ENCODE assay signal across 16 cellular contexts in genomic region chr6:56062856-56063255, GRCh38.
DNase-seq lines count a peak whose midpoint lies in the region; ATAC-seq and TF ChIP-seq lines count a peak whose summit lies in the region.
"Had no signal": no experiment of that assay in that cellular context is flagged by ENCODE, and none has a peak within 500 bp of the region (broad histone marks: within the 10 kb centered on the region; RNA-seq: fewer than 3 reads in every experiment).

No MANE protein-coding gene starts in this region.

- no peaks in the 10 kb centered on the region for H3K9me3 Mint-ChIP-seq in chondrocyte (ENCODE audit: low read depth)
- peaks cover 2% of the 10 kb centered on the region for H3K9me3 Mint-ChIP-seq in activated CD4-positive, alpha-beta memory T cell treated with anti-CD3 and anti-CD28 coated beads, Interleukin-2, amount 10 ng/mL, durations not matched to agents 7 days and 5 days
- peaks cover 0 to 10% (median 3%) of the 10 kb centered on the region in 9 donors for H3K9me3 Mint-ChIP-seq in naive thymus-derived CD8-positive, alpha-beta T cell

- H3K4me3 ChIP-seq in AG10803 (ENCODE audit: low read length), result no peak overlapping the region
- H3K4me3 ChIP-seq: BLaER1 treated with 17β-estradiol and CSF1 and Interleukin-3, amounts not matched to agents 10 nM and 100 nM; GM23248 had no signal

- peaks cover 32% of the 10 kb centered on the region for H3K4me1 Mint-ChIP-seq in chondrocyte (ENCODE audit: low read depth)
- H3K4me1 Mint-ChIP-seq in activated CD4-positive, alpha-beta memory T cell treated with anti-CD3 and anti-CD28 coated beads, Interleukin-2, amount 10 ng/mL, durations not matched to agents 7 days and 5 days, result no peaks in the 10 kb centered on the region
- no peaks in the 10 kb centered on the region for H3K4me1 Mint-ChIP-seq in naive thymus-derived CD8-positive, alpha-beta T cell
- H3K4me1 Mint-ChIP-seq: CD8-positive, alpha-beta memory T cell had no signal

- no peak overlapping the region for H3K4me3 Mint-ChIP-seq in chondrocyte (ENCODE audit: unreplicated experiment)
- H3K4me3 Mint-ChIP-seq in activated CD4-positive, alpha-beta memory T cell treated with anti-CD3 and anti-CD28 coated beads, Interleukin-2, amount 10 ng/mL, durations not matched to agents 7 days and 5 days, result no peak overlapping the region
- no peak overlapping the region for H3K4me3 Mint-ChIP-seq in naive thymus-derived CD8-positive, alpha-beta T cell
- H3K4me3 Mint-ChIP-seq: CD8-positive, alpha-beta memory T cell had no signal

- ATAC-seq in naive thymus-derived CD8-positive, alpha-beta T cell, result no peak
- ATAC-seq: HCT116, Panc1 had no signal

- TF ChIP-seq CTCF in AG10803 (conservative IDR thresholded peaks at IDR 0.05; ENCODE audit: low read length) (no peak; the same call in 1 of the 2 replicates), chondrocyte (IDR thresholded peaks at IDR 0.05) (no peak)

- CTCF ChIA-PET in activated CD4-positive, alpha-beta memory T cell treated with anti-CD3 and anti-CD28 coated beads, Interleukin-2, amount 10 ng/mL, durations not matched to agents 7 days and 5 days (lab: Charles Lee), result no interaction called here

- POLR2A ChIA-PET in activated CD4-positive, alpha-beta memory T cell treated with anti-CD3 and anti-CD28 coated beads, Interleukin-2, amount 10 ng/mL, durations not matched to agents 7 days and 5 days (lab: Charles Lee), result no interaction called here
- POLR2A ChIA-PET in naive thymus-derived CD8-positive, alpha-beta T cell (lab: Charles Lee), result no interaction called here

- H3K27me3 Mint-ChIP-seq in chondrocyte (ENCODE audit: low read depth), result no peaks in the 10 kb centered on the region
- no peaks in the 10 kb centered on the region for H3K27me3 Mint-ChIP-seq in activated CD4-positive, alpha-beta memory T cell treated with anti-CD3 and anti-CD28 coated beads, Interleukin-2, amount 10 ng/mL, durations not matched to agents 7 days and 5 days
- no peaks in the 10 kb centered on the region for H3K27me3 Mint-ChIP-seq in naive thymus-derived CD8-positive, alpha-beta T cell
- H3K27me3 Mint-ChIP-seq: CD8-positive, alpha-beta memory T cell had no signal

- H3K27ac Mint-ChIP-seq in chondrocyte (ENCODE audit: unreplicated experiment), result peak overlapping the region; percentile 50
- H3K27ac Mint-ChIP-seq in activated CD4-positive, alpha-beta memory T cell treated with anti-CD3 and anti-CD28 coated beads, Interleukin-2, amount 10 ng/mL, durations not matched to agents 7 days and 5 days, result no peak overlapping the region
- no peak overlapping the region for H3K27ac Mint-ChIP-seq in naive thymus-derived CD8-positive, alpha-beta T cell
- H3K27ac Mint-ChIP-seq: CD8-positive, alpha-beta memory T cell had no signal

- DNase-seq in DMS 273 (lab: John Stamatoyannopoulos, UW; ENCODE audit: unreplicated experiment), result peak; percentile 2
- no peak for DNase-seq in DMS 273 treated with DMSO at 0.1 percent for 48 hours (lab: John Stamatoyannopoulos, UW)
- peak; percentile 25 for DNase-seq in AG10803 (ENCODE audit: low read depth)
- no peak for DNase-seq in chondrocyte (ENCODE audit: low spot score)
- peak; percentile 90 for DNase-seq in myocyte (ENCODE audit: low read depth)
- no peak for DNase-seq in activated CD4-positive, alpha-beta memory T cell treated with anti-CD3 and anti-CD28 coated beads, Interleukin-2, amount 10 ng/mL, durations not matched to agents 7 days and 5 days
- DNase-seq in AML-193 (lab: John Stamatoyannopoulos, UW), result no peak
- no peak for DNase-seq in naive thymus-derived CD8-positive, alpha-beta T cell
- DNase-seq: CD8-positive, alpha-beta memory T cell; GM23248; MV-4-11; NCI-H187 treated with DMSO at 0.1 percent for 48 hours; NCI-H774 had no signal

- H3K36me3 Mint-ChIP-seq in chondrocyte (ENCODE audit: low read depth), result peaks cover 20% of the 10 kb centered on the region
- H3K36me3 Mint-ChIP-seq in activated CD4-positive, alpha-beta memory T cell treated with anti-CD3 and anti-CD28 coated beads, Interleukin-2, amount 10 ng/mL, durations not matched to agents 7 days and 5 days (ENCODE audit: low read depth), result no peaks in the 10 kb centered on the region
- no peaks in the 10 kb centered on the region for H3K36me3 Mint-ChIP-seq in naive thymus-derived CD8-positive, alpha-beta T cell
- H3K36me3 Mint-ChIP-seq: CD8-positive, alpha-beta memory T cell had no signal

Comparison
In these comparisons a context has a peak if more than half of its experiments do, and no peak if none do; other contexts are left out.
1. DNase-seq: peak in DMS 273 (single experiment), AG10803 (single experiment) and myocyte (single experiment); none in DMS 273 treated with DMSO at 0.1 percent for 48 hours (single experiment), chondrocyte (single experiment), activated CD4-positive, alpha-beta memory T cell treated with anti-CD3 and anti-CD28 coated beads, Interleukin-2, amount 10 ng/mL, durations not matched to agents 7 days and 5 days (single experiment), AML-193 (0 of 2) and naive thymus-derived CD8-positive, alpha-beta T cell (0 of 10).